Comparison of ENCODE assay signal across 8 cellular contexts in genomic region chr14:55129086-55129427, GRCh38. TPM values are rescaled to one million over a fixed set of nuclear protein-coding genes. Genes with fewer than 3 reads are reported as not detected.
DNase-seq lines count a peak whose midpoint lies in the region; ATAC-seq, FAIRE-seq and TF ChIP-seq lines count a peak whose summit lies in the region.

TSS of gene LGALS3 (plus strand) at chr14:55129252. CDS start at chr14:55137374, 8,122 bp downstream.

- TF ChIP-seq CTCF in cardiac fibroblast (IDR thresholded peaks at IDR 0.05; ENCODE audit: low read depth, low read length): no peak
- TF ChIP-seq CTCF in keratinocyte (optimal IDR thresholded peaks at IDR 0.05 in 1 of 3, IDR thresholded peaks at IDR 0.05 in 1 of 3, conservative IDR thresholded peaks at IDR 0.05 in 1 of 3; ENCODE audit: extremely low read depth in 1 of 3, insufficient read depth in 2 of 3, low read length in 3 of 3): no peak

- H4K20me1 ChIP-seq in BLaER1 treated with 17β-estradiol and CSF1 and Interleukin-3, amounts not matched to agents 10 nM and 100 nM: peaks cover 0 to 44% (median 14%) of the 10 kb centered on the region in 11 experiments; a peak in 13 of 22 replicates
- peaks cover 2% of the 10 kb centered on the region for H4K20me1 ChIP-seq in keratinocyte (ENCODE audit: control insufficient read depth, extremely low read depth, insufficient read depth, low read length)

- H2AFZ ChIP-seq in keratinocyte (ENCODE audit: control insufficient read depth, low read length): peak within 1 kb of the TSS; percentile 61

- peak within 1 kb of the TSS; percentile 71 for H3K27ac Mint-ChIP-seq in T-helper 1 cell treated with Interleukin-12 subunit alpha and Interleukin-12 subunit beta and Interleukin-4 antibody, amounts not matched to agents 30 μg/mL and 1 μg/mL, for 36 hours

- H3K36me3 Mint-ChIP-seq in T-helper 1 cell treated with Interleukin-12 subunit alpha and Interleukin-12 subunit beta and Interleukin-4 antibody, amounts not matched to agents 30 μg/mL and 1 μg/mL, for 36 hours (ENCODE audit: low read depth): peaks cover 11% of the 10 kb centered on the region

- H3K4me1 Mint-ChIP-seq in T-helper 1 cell treated with Interleukin-12 subunit alpha and Interleukin-12 subunit beta and Interleukin-4 antibody, amounts not matched to agents 30 μg/mL and 1 μg/mL, for 36 hours (ENCODE audit: low read depth): peaks cover 37% of the 10 kb centered on the region

- H3K4me3 Mint-ChIP-seq in T-helper 1 cell treated with Interleukin-12 subunit alpha and Interleukin-12 subunit beta and Interleukin-4 antibody, amounts not matched to agents 30 μg/mL and 1 μg/mL, for 36 hours: peak within 1 kb of the TSS; percentile 80

- H3K9me3 ChIP-seq in BLaER1 treated with 17β-estradiol and CSF1 and Interleukin-3, amounts not matched to agents 10 nM and 100 nM (replicated peaks in 1 of 11): no peaks in the 10 kb centered on the region
- H3K9me3 ChIP-seq in keratinocyte (ENCODE audit: control insufficient read depth, low read depth, low read length): no peaks in the 10 kb centered on the region

- H3K9me3 Mint-ChIP-seq in T-helper 1 cell treated with Interleukin-12 subunit alpha and Interleukin-12 subunit beta and Interleukin-4 antibody, amounts not matched to agents 30 μg/mL and 1 μg/mL, for 36 hours: no peaks in the 10 kb centered on the region

- H3K36me3 ChIP-seq in BLaER1 treated with 17β-estradiol and CSF1 and Interleukin-3, amounts not matched to agents 10 nM and 100 nM: peaks cover 0 to 41% (median 0%) of the 10 kb centered on the region in 11 experiments; a peak in 5 of 22 replicates
- peaks cover 0 to 11% of the 10 kb centered on the region in 2 experiments for H3K36me3 ChIP-seq in keratinocyte (ENCODE audit: control insufficient read depth in 2 of 2, extremely low read depth in 1 of 2, insufficient read depth in 2 of 2, low read length in 2 of 2)

- H3K27ac ChIP-seq in BLaER1 treated with 17β-estradiol and CSF1 and Interleukin-3, amounts not matched to agents 10 nM and 100 nM: peak within 1 kb of the TSS in 5 of 11 experiments; percentile 1 to 96 (median 86); a peak in 8 of 22 replicates
- H3K27ac ChIP-seq in keratinocyte (ENCODE audit: control insufficient read depth, insufficient read depth, low read length): peak within 1 kb of the TSS; percentile 92

- H3K9ac ChIP-seq in BLaER1 treated with 17β-estradiol and CSF1 and Interleukin-3, amounts not matched to agents 10 nM and 100 nM: peak within 1 kb of the TSS; percentile 7 to 97 (median 52); a peak in 20 of 22 replicates
- peak within 1 kb of the TSS; percentile 96 for H3K9ac ChIP-seq in keratinocyte (ENCODE audit: control insufficient read depth, extremely low read depth, insufficient read depth, low read length)

- peak within 1 kb of the TSS; percentile 71 to 97 (median 91) for H3K4me2 ChIP-seq in BLaER1 treated with 17β-estradiol and CSF1 and Interleukin-3, amounts not matched to agents 10 nM and 100 nM
- peak within 1 kb of the TSS; percentile 97 for H3K4me2 ChIP-seq in keratinocyte (ENCODE audit: control insufficient read depth, extremely low read depth, insufficient read depth, low read depth, low read length)

- H3K4me3 ChIP-seq in BLaER1 treated with 17β-estradiol and CSF1 and Interleukin-3, amounts not matched to agents 10 nM and 100 nM: peak within 1 kb of the TSS; percentile 51 to 96 (median 60)
- H3K4me3 ChIP-seq in cardiac fibroblast (replicated peaks in 1 of 2; ENCODE audit: low read depth in 2 of 2, low read length in 2 of 2): peak within 1 kb of the TSS; percentile 73 to 86
- H3K4me3 ChIP-seq in keratinocyte (ENCODE audit: control insufficient read depth in 2 of 3, extremely low read depth in 1 of 3, insufficient read depth in 2 of 3, low read depth in 1 of 3, low read length in 3 of 3): peak within 1 kb of the TSS; percentile 80 to 96 (median 85)

- H3K4me1 ChIP-seq in BLaER1 treated with 17β-estradiol and CSF1 and Interleukin-3, amounts not matched to agents 10 nM and 100 nM: peaks cover 15 to 88% (median 24%) of the 10 kb centered on the region in 10 experiments
- H3K4me1 ChIP-seq in keratinocyte (ENCODE audit: control insufficient read depth, extremely low read depth, insufficient read depth, low read length): peaks cover 39% of the 10 kb centered on the region

- H3K79me2 ChIP-seq in keratinocyte (ENCODE audit: control insufficient read depth, insufficient read depth, low read length): peaks cover 43% of the 10 kb centered on the region

- dilution Hi-C loops in keratinocyte (cut with MboI; ENCODE audit: extremely low pct_ligation_motif_present, low sequenced_read_pairs): no loop called here

- FAIRE-seq in GM19239 (lab: Jason Lieb, UNC) (no peak), keratinocyte (lab: Jason Lieb, UNC) (no peak)

- H3K27me3 ChIP-seq in BLaER1 treated with 17β-estradiol and CSF1 and Interleukin-3, amounts not matched to agents 10 nM and 100 nM: peaks cover 27 to 69% (median 62%) of the 10 kb centered on the region in 11 experiments
- H3K27me3 ChIP-seq in keratinocyte (ENCODE audit: control insufficient read depth, extremely low read depth, insufficient read depth, low read length): no peaks in the 10 kb centered on the region

- H3K9me1 ChIP-seq in keratinocyte (ENCODE audit: control insufficient read depth, extremely low read depth, insufficient read depth, low read length): no peaks in the 10 kb centered on the region

- peak; percentile 78 for DNase-seq in GM19239 (ENCODE audit: insufficient read length, low spot score)
- peak; percentile 45 to 84 for DNase-seq in cardiac fibroblast (ENCODE audit: low read depth in 2 of 2)
- no peak for DNase-seq in keratinocyte (ENCODE audit: low read depth, low spot score)
- DNase-seq in stimulated activated CD4-positive, alpha-beta T cell treated with anti-CD3 and anti-CD28 coated beads, Interleukin-1b, Interleukin-23, amount 100 ng/mL, for 4 hours (ENCODE audit: low read depth in 2 of 2): peak; percentile 17 to 40
- no peak for DNase-seq in NCI-H2029 (lab: John Stamatoyannopoulos, UW)

- ATAC-seq in HG03196 (IDR thresholded peaks at IDR 0.05; ENCODE audit: unreplicated experiment): peak; percentile 58

- peaks cover 34% of the 10 kb centered on the region for H3K27me3 Mint-ChIP-seq in T-helper 1 cell treated with Interleukin-12 subunit alpha and Interleukin-12 subunit beta and Interleukin-4 antibody, amounts not matched to agents 30 μg/mL and 1 μg/mL, for 36 hours (ENCODE audit: low read depth)

RNA-seq across cellular contexts. Expression of gene LGALS3, which starts in this region (rescaled TPM):
- 134 to 202 TPM (median 193 TPM) in 3 replicates for polyA plus RNA-seq in keratinocyte
- 67.5 TPM for polyA plus RNA-seq in keratinocyte (2011; ENCODE audit: low read depth)
- 201 and 210 TPM in 2 replicates for polyA plus RNA-seq in keratinocyte (2011; cell fraction: cytosol; rRNA removed)
- polyA plus RNA-seq in keratinocyte (2011; cell fraction: nucleus; rRNA removed): 92.3 and 104 TPM in 2 replicates
- polyA plus RNA-seq in keratinocyte (2012; ENCODE audit: low replicate concordance): 168 and 322 TPM in 2 replicates
- polyA minus RNA-seq in keratinocyte: 64.6 to 96.7 TPM (median 72.3 TPM) in 3 replicates
- 138 TPM for polyA minus RNA-seq in keratinocyte (2011; cell fraction: cytosol; rRNA and poly(A)+ RNA removed)
- 52.1 and 53.9 TPM in 2 replicates for polyA minus RNA-seq in keratinocyte (2011; cell fraction: nucleus; rRNA and poly(A)+ RNA removed)

Comparison
In these comparisons a context has a peak if more than half of its experiments do, and no peak if none do; other contexts are left out.
1. DNase-seq: peak in GM19239 (single experiment), cardiac fibroblast (2 of 2) and stimulated activated CD4-positive, alpha-beta T cell treated with anti-CD3 and anti-CD28 coated beads, Interleukin-1b, Interleukin-23, amount 100 ng/mL, for 4 hours (2 of 2); none in keratinocyte (single experiment) and NCI-H2029 (single experiment).
2. Peak in every context shown above with its lines, with median percentiles within 50 percentile points of each other: H3K4me3 ChIP-seq.